In genomic region chr7:38630720-38631673, GRCh38 we compare ENCODE assay signal across 8 cellular contexts. TPM values are rescaled to one million over a fixed set of nuclear protein-coding genes. Genes with fewer than 3 reads are reported as not detected.
A peak's percentile ranks its signal among the peaks of the same experiment; 100 is the strongest.
DNase-seq lines count a peak whose midpoint lies in the region; ATAC-seq and TF ChIP-seq lines count a peak whose summit lies in the region.

Gene AMPH, minus strand, starts transcription at chr7:38631373. Its CDS starts 22 bp downstream, at chr7:38631351.

- TF ChIP-seq RAD21 in IMR-90 (IDR thresholded peaks at IDR 0.05; ENCODE audit: low read length) = no peak

- H4K8ac ChIP-seq in IMR-90 (ENCODE audit: low read depth in 2 of 2, low read length in 2 of 2) = no peak within 1 kb of the TSS

- intact Hi-C loops in IMR-90 (cut with micrococcal nuclease) = no loop called here
- intact Hi-C loops in activated CD4-positive, alpha-beta memory T cell treated with anti-CD3 and anti-CD28 coated beads for 36 hours (cut with micrococcal nuclease) = no loop called here
- intact Hi-C loops in mucosa of descending colon (cut with DNase I, micrococcal nuclease) = no loop called here

- H3K27ac Mint-ChIP-seq in activated CD4-positive, alpha-beta memory T cell treated with anti-CD3 and anti-CD28 coated beads for 36 hours = no peak within 1 kb of the TSS

- no peak within 1 kb of the TSS for H2BK15ac ChIP-seq in IMR-90 (ENCODE audit: low read depth, low read length)

- H3K36me3 ChIP-seq in IMR-90 (ENCODE audit: control insufficient read depth, insufficient read depth, low read length) (no peaks in the 10 kb centered on the region), mucosa of descending colon (ENCODE audit: low read depth) (no peaks in the 10 kb centered on the region)

- H3K4me1 ChIP-seq in IMR-90 (ENCODE audit: control insufficient read depth, insufficient read depth, low read length) (peaks cover 7% of the 10 kb centered on the region; the same call in 1 of the 2 replicates), mucosa of descending colon (ENCODE audit: low read depth) (no peaks in the 10 kb centered on the region)

- H3K4ac ChIP-seq in IMR-90 (ENCODE audit: low read depth, low read length) = no peak within 1 kb of the TSS

- H2BK5ac ChIP-seq in IMR-90 (ENCODE audit: low read depth, low read length, poor library complexity, severe bottlenecking) = no peak within 1 kb of the TSS

- POLR2A ChIA-PET in IMR-90 (lab: Charles Lee; ENCODE audit: unreplicated experiment) = interaction anchor here (0.6 kb wide), 2 partner anchors 11 to 214 kb away, joined by 4 to 12 read pairs; no protein-coding TSS in a partner anchor
- POLR2A ChIA-PET in activated CD4-positive, alpha-beta memory T cell treated with anti-CD3 and anti-CD28 coated beads for 36 hours (lab: Charles Lee) = no interaction called here

- no peaks in the 10 kb centered on the region for H3K36me3 Mint-ChIP-seq in activated CD4-positive, alpha-beta memory T cell treated with anti-CD3 and anti-CD28 coated beads for 36 hours

- dilution Hi-C loops in IMR-90 (cut with HindIII; ENCODE audit: low sequenced_read_pairs, unreplicated experiment) = no loop called here

- CTCF ChIA-PET in IMR-90 (lab: Yijun Ruan, JAX) = interaction anchor here (0.6 to 1.0 kb wide), 3 partner anchors 10 to 714 kb away, joined by 3 to 4 read pairs (median 3); no protein-coding TSS in a partner anchor
- CTCF ChIA-PET in activated CD4-positive, alpha-beta memory T cell treated with anti-CD3 and anti-CD28 coated beads for 36 hours (lab: Charles Lee) = interaction anchor here (0.5 to 2.5 kb wide), 4 partner anchors 16 to 564 kb away, joined by 3 to 12 read pairs (median 4); no protein-coding TSS in a partner anchor

- H2BK20ac ChIP-seq in IMR-90 (ENCODE audit: low read depth, low read length) = no peak within 1 kb of the TSS

- H2BK120ac ChIP-seq in IMR-90 (ENCODE audit: low read depth, low read length) = no peak within 1 kb of the TSS

- peak; percentile 92 for ATAC-seq in IMR-90 (ENCODE audit: low read depth)
- ATAC-seq in mucosa of descending colon = peak; percentile 45
- ATAC-seq in GM18868 (IDR thresholded peaks at IDR 0.05; ENCODE audit: unreplicated experiment) = no peak

- H3K9me3 ChIP-seq in IMR-90 (ENCODE audit: control insufficient read depth, insufficient read depth, low read length) = no peaks in the 10 kb centered on the region
- H3K9me3 ChIP-seq in mucosa of descending colon = no peaks in the 10 kb centered on the region

- no peak within 1 kb of the TSS for H4K91ac ChIP-seq in IMR-90 (ENCODE audit: insufficient read depth, low read depth, low read length)

- H2AK9ac ChIP-seq in IMR-90 (replicated peaks; ENCODE audit: low read depth, low read length, poor library complexity) = peak within 1 kb of the TSS; percentile 9

- peaks cover 3% of the 10 kb centered on the region; the same call in 1 of the 2 replicates for H3K27me3 ChIP-seq in IMR-90 (ENCODE audit: control insufficient read depth, insufficient read depth, low read length)

- no peaks in the 10 kb centered on the region for H3K4me1 Mint-ChIP-seq in activated CD4-positive, alpha-beta memory T cell treated with anti-CD3 and anti-CD28 coated beads for 36 hours (ENCODE audit: low read depth)

- no peaks in the 10 kb centered on the region for H4K20me1 ChIP-seq in IMR-90 (ENCODE audit: insufficient read depth, low read length)

- DNase-seq in AG09309 (ENCODE audit: low read depth) (no peak), IMR-90 (peak; percentile 40), fibroblast of gingiva (ENCODE audit: low read depth) (peak; percentile 69), mucosa of descending colon (peak in 2 of 3 donors; percentile 14 to 38), substantia nigra (lab: John Stamatoyannopoulos, UW) (peak in 30 of 49 donors; percentile 5 to 84 (median 26)), GDM1 (lab: John Stamatoyannopoulos, UW) (no peak)
- DNase-seq in activated CD4-positive, alpha-beta memory T cell treated with anti-CD3 and anti-CD28 coated beads for 36 hours = peak; percentile 38

- H3K56ac ChIP-seq in IMR-90 (ENCODE audit: extremely low read depth, insufficient read depth, low read length) = peak within 1 kb of the TSS; percentile 5; the same call in 1 of the 2 replicates

- H3K4me2 ChIP-seq in IMR-90 (ENCODE audit: low read depth, low read length) = peak within 1 kb of the TSS; percentile 68

- no peak within 1 kb of the TSS for H3K18ac ChIP-seq in IMR-90 (ENCODE audit: low read depth, low read length)

- no peak for TF ChIP-seq POLR2A in IMR-90 (IDR thresholded peaks at IDR 0.05; ENCODE audit: low read depth, low read length)

- H3K79me1 ChIP-seq in IMR-90 (ENCODE audit: low read depth in 1 of 2, low read length in 2 of 2) = no peaks in the 10 kb centered on the region

- H3K4me3 Mint-ChIP-seq in activated CD4-positive, alpha-beta memory T cell treated with anti-CD3 and anti-CD28 coated beads for 36 hours = peak within 1 kb of the TSS; percentile 57

- peak within 1 kb of the TSS; percentile 61 for H3K4me3 ChIP-seq in AG09309 (ENCODE audit: control insufficient read depth, low read depth, low read length)
- H3K4me3 ChIP-seq in IMR-90 (ENCODE audit: insufficient read depth, low read depth, low read length) = peak within 1 kb of the TSS; percentile 73
- no peak within 1 kb of the TSS for H3K4me3 ChIP-seq in mucosa of descending colon

- peak within 1 kb of the TSS; percentile 84 for H2AFZ ChIP-seq in IMR-90 (replicated peaks; ENCODE audit: low read length, poor library complexity)

- H3K14ac ChIP-seq in IMR-90 (replicated peaks; ENCODE audit: low read depth, low read length) = no peak within 1 kb of the TSS

- H3K27ac ChIP-seq in IMR-90 (ENCODE audit: insufficient read depth, low read length) = no peak within 1 kb of the TSS; the same call in 1 of the 2 replicates
- no peak within 1 kb of the TSS for H3K27ac ChIP-seq in substantia nigra (ENCODE audit: low read depth, low read length, poor library complexity, severe bottlenecking)

- BruUV-seq in IMR-90 (replicated peaks; lab: Mats Ljungman, UMichigan) = no TSS peak

- no peak within 1 kb of the TSS; the same call in 1 of the 2 replicates for H4K5ac ChIP-seq in IMR-90 (ENCODE audit: low read depth, low read length)

- WGBS in IMR-90 (ENCODE audit: extremely low coverage in 2 of 2, insufficient read length in 1 of 2), 2 experiments = 1% methylated on average over 37 of the region's 105 CpGs; no CpG with 5 or more reads in 1 of the 2 experiments

- TF ChIP-seq CTCF in AG09309 (IDR thresholded peaks at IDR 0.05; ENCODE audit: control insufficient read depth, insufficient read depth, low read depth, low read length, missing control alignments) = no peak
- TF ChIP-seq CTCF in IMR-90 (conservative IDR thresholded peaks at IDR 0.05; ENCODE audit: low read depth, low read length) = no peak
- no peak for TF ChIP-seq CTCF in mucosa of descending colon (IDR thresholded peaks at IDR 0.05)

- H2AK5ac ChIP-seq in IMR-90 (ENCODE audit: low read depth, low read length) = no peak within 1 kb of the TSS

- no peaks in the 10 kb centered on the region for H3K9me3 Mint-ChIP-seq in activated CD4-positive, alpha-beta memory T cell treated with anti-CD3 and anti-CD28 coated beads for 36 hours

- in situ Hi-C loops in IMR-90 (cut with MboI; ENCODE audit: low sequenced_read_pairs) = no loop called here

- peak within 1 kb of the TSS; percentile 69; the same call in 1 of the 2 replicates for H3K9ac ChIP-seq in IMR-90 (ENCODE audit: low read depth, low read length)

- H3K23ac ChIP-seq in IMR-90 (ENCODE audit: low read depth, low read length) = no peak within 1 kb of the TSS

- peaks cover 52% of the 10 kb centered on the region for H3K27me3 Mint-ChIP-seq in activated CD4-positive, alpha-beta memory T cell treated with anti-CD3 and anti-CD28 coated beads for 36 hours

- H3K9me1 ChIP-seq in IMR-90 (ENCODE audit: insufficient read depth, low read length) = 0 out of 2 replicates have a peak, but pooled peaks cover 2% of the 10 kb centered on the region

TF ChIP-seq in IMR-90, 13 proteins besides CTCF, POLR2A, EP300 and RAD21:
- TF ChIP-seq MXI1 (IDR thresholded peaks at IDR 0.05; ENCODE audit: borderline replicate concordance, low read depth, low read length) = no peak
- TF ChIP-seq MAZ (IDR thresholded peaks at IDR 0.05; ENCODE audit: borderline replicate concordance, low read depth, low read length) = peak; percentile 51; the same call in 1 of the 2 replicates

RNA-seq across cellular contexts. Expression of gene AMPH, which starts in this region (rescaled TPM):
- 3.9 and 4.2 TPM in 2 replicates for total RNA-seq in IMR-90 (2012; rRNA removed)
- 4.0 and 4.8 TPM in 2 replicates for polyA plus RNA-seq in IMR-90 (2012; rRNA removed)
- 2.1 and 2.3 TPM in 2 replicates for polyA plus RNA-seq in IMR-90 (2012; cell fraction: cytosol; rRNA removed)
- 4.0 and 10.1 TPM in 2 replicates for polyA plus RNA-seq in IMR-90 (2012; cell fraction: nucleus; rRNA removed; ENCODE audit: low replicate concordance)
- not detected for total RNA-seq in activated CD4-positive, alpha-beta memory T cell treated with anti-CD3 and anti-CD28 coated beads for 36 hours
- total RNA-seq in mucosa of descending colon = 1 to 10 TPM in 2 of 3 donors, under 1 TPM in 1; 0.41 to 3.2 (median 1.2) TPM

Comparison
In these comparisons a context has a peak if more than half of its experiments do, and no peak if none do; other contexts are left out.
1. Peak in DNase-seq in activated CD4-positive, alpha-beta memory T cell treated with anti-CD3 and anti-CD28 coated beads for 36 hours; RNA of the gene not detected or under 1 TPM.
2. DNase-seq: peak in IMR-90 (single experiment), fibroblast of gingiva (single experiment), mucosa of descending colon (2 of 3) and substantia nigra (30 of 49); none in AG09309 (single experiment) and GDM1 (single experiment).